ENCODE assay signal across 1 cellular context in genomic region chr19:17859533-17860330, GRCh38.
A peak's percentile ranks its signal among the peaks of the same experiment; 100 is the strongest.
TF ChIP-seq lines count a peak whose summit lies in the region.

RPL18A (plus strand) TSS chr19:17859910; CDS start chr19:17859957, 47 bp downstream.

TF ChIP-seq in HCT116, 20 proteins besides CTCF, POLR2A, EP300 and RAD21 (continued from another document):
- TF ChIP-seq REST (IDR thresholded peaks at IDR 0.05; ENCODE audit: low read depth): no peak
- peak; percentile 94 for TF ChIP-seq POLR2AphosphoS5 (IDR thresholded peaks at IDR 0.05; ENCODE audit: low read depth, low read length)
- peak; percentile 80; the same call in 1 of the 2 replicates for TF ChIP-seq ZFX (IDR thresholded peaks at IDR 0.05)
TF ChIP-seq in HCT116: peak in this region for 6.
